In genomic region chrX:19344207-19344534, GRCh38 we compare ENCODE assay signal across 8 cellular contexts. TPM values are rescaled to one million over a fixed set of nuclear protein-coding genes. Genes with fewer than 3 reads are reported as not detected.
DNase-seq lines count a peak whose midpoint lies in the region; ATAC-seq and TF ChIP-seq lines count a peak whose summit lies in the region.

No MANE protein-coding gene starts in this region.

- H3K9me3 ChIP-seq in HUES6 (ENCODE audit: control insufficient read depth, insufficient read depth, low read depth, low read length) = no peaks in the 10 kb centered on the region; the same call in 1 of the 2 replicates

- peak overlapping the region; percentile 84 for H3K9ac ChIP-seq in HUES6 (ENCODE audit: low read length)

- peak in 1 of 2 donors; percentile 4 for ATAC-seq in activated T-cell treated with anti-CD3 and anti-CD28 coated beads, Interleukin-2, amount 50 U/mL, for 4 hours
- ATAC-seq in natural killer cell treated with Interleukin-12 subunit alpha and Interleukin-12 subunit beta and Interleukin-15 and Interleukin-18, amount 100 ng/mL, for 72 hours = peak; percentile 2 to 19
- ATAC-seq in HG02840 (IDR thresholded peaks at IDR 0.05; ENCODE audit: low FRiP score, unreplicated experiment) = no peak

- peak overlapping the region; percentile 22; the same call in 1 of the 2 replicates for H3K27ac ChIP-seq in HUES6 (ENCODE audit: low read depth, low read length)

- peak overlapping the region; percentile 81 for H3K4me3 ChIP-seq in HUES6 (ENCODE audit: low read depth, low read length)

- H3K27me3 Mint-ChIP-seq in activated T-cell treated with anti-CD3 and anti-CD28 coated beads, Interleukin-2, amount 50 U/mL, for 4 hours (ENCODE audit: low read depth) = no peaks in the 10 kb centered on the region
- H3K27me3 Mint-ChIP-seq in chondrocyte (ENCODE audit: low read depth) = no peaks in the 10 kb centered on the region
- H3K27me3 Mint-ChIP-seq in natural killer cell treated with Interleukin-12 subunit alpha and Interleukin-12 subunit beta and Interleukin-15 and Interleukin-18, amount 100 ng/mL, for 72 hours = peaks cover 0 to 8% of the 10 kb centered on the region in 2 donors

- H3K4me1 Mint-ChIP-seq in activated T-cell treated with anti-CD3 and anti-CD28 coated beads, Interleukin-2, amount 50 U/mL, for 4 hours (ENCODE audit: low read depth) = peaks cover 18% of the 10 kb centered on the region
- H3K4me1 Mint-ChIP-seq in chondrocyte (ENCODE audit: low read depth) = peaks cover 26% of the 10 kb centered on the region
- peaks cover 8 to 10% of the 10 kb centered on the region in 2 donors for H3K4me1 Mint-ChIP-seq in natural killer cell treated with Interleukin-12 subunit alpha and Interleukin-12 subunit beta and Interleukin-15 and Interleukin-18, amount 100 ng/mL, for 72 hours (ENCODE audit: low read depth in 2 of 2)

- no peak for DNase-seq in activated T-cell treated with anti-CD3 and anti-CD28 coated beads, Interleukin-2, amount 50 U/mL, for 4 hours
- no peak for DNase-seq in activated T-cell treated with anti-CD3 and anti-CD28 coated beads, Interleukin-2, amount 50 U/mL, for 1 hour
- DNase-seq in chondrocyte (ENCODE audit: low spot score) = no peak
- no peak for DNase-seq in natural killer cell treated with Interleukin-12 subunit alpha and Interleukin-12 subunit beta and Interleukin-15 and Interleukin-18, amount 100 ng/mL, for 72 hours (ENCODE audit: low spot score)
- no peak for DNase-seq in GM03348 (ENCODE audit: low spot score)
- DNase-seq in SW 1271 (lab: John Stamatoyannopoulos, UW) = no peak

- H3K36me3 Mint-ChIP-seq in activated T-cell treated with anti-CD3 and anti-CD28 coated beads, Interleukin-2, amount 50 U/mL, for 4 hours (ENCODE audit: insufficient read depth) = no peaks in the 10 kb centered on the region
- no peaks in the 10 kb centered on the region for H3K36me3 Mint-ChIP-seq in chondrocyte (ENCODE audit: low read depth)
- H3K36me3 Mint-ChIP-seq in natural killer cell treated with Interleukin-12 subunit alpha and Interleukin-12 subunit beta and Interleukin-15 and Interleukin-18, amount 100 ng/mL, for 72 hours = no peaks in the 10 kb centered on the region

- H3K27me3 ChIP-seq in HUES6 (ENCODE audit: control insufficient read depth, insufficient read depth, low read length) = no peaks in the 10 kb centered on the region

- peaks cover 9% of the 10 kb centered on the region for H3K36me3 ChIP-seq in HUES6 (ENCODE audit: control insufficient read depth, insufficient read depth, low read length)

- TF ChIP-seq CTCF in chondrocyte (IDR thresholded peaks at IDR 0.05) = no peak

- peak overlapping the region; percentile 63 for H3K27ac Mint-ChIP-seq in chondrocyte (ENCODE audit: unreplicated experiment)
- peak overlapping the region; percentile 50 to 53 for H3K27ac Mint-ChIP-seq in natural killer cell treated with Interleukin-12 subunit alpha and Interleukin-12 subunit beta and Interleukin-15 and Interleukin-18, amount 100 ng/mL, for 72 hours

- H3K4me3 Mint-ChIP-seq in activated T-cell treated with anti-CD3 and anti-CD28 coated beads, Interleukin-2, amount 50 U/mL, for 4 hours = peak overlapping the region; percentile 85
- peak overlapping the region; percentile 79 for H3K4me3 Mint-ChIP-seq in chondrocyte (ENCODE audit: unreplicated experiment)
- peak overlapping the region; percentile 86 for H3K4me3 Mint-ChIP-seq in natural killer cell treated with Interleukin-12 subunit alpha and Interleukin-12 subunit beta and Interleukin-15 and Interleukin-18, amount 100 ng/mL, for 72 hours

- peaks cover 12% of the 10 kb centered on the region; the same call in 1 of the 2 replicates for H3K4me1 ChIP-seq in HUES6 (ENCODE audit: control insufficient read depth, insufficient read depth, low read length)

- no peaks in the 10 kb centered on the region for H3K9me3 Mint-ChIP-seq in activated T-cell treated with anti-CD3 and anti-CD28 coated beads, Interleukin-2, amount 50 U/mL, for 4 hours
- peaks cover 6% of the 10 kb centered on the region for H3K9me3 Mint-ChIP-seq in chondrocyte (ENCODE audit: low read depth)
- H3K9me3 Mint-ChIP-seq in natural killer cell treated with Interleukin-12 subunit alpha and Interleukin-12 subunit beta and Interleukin-15 and Interleukin-18, amount 100 ng/mL, for 72 hours = no peaks in the 10 kb centered on the region

RNA-seq across cellular contexts. Expression of gene PDHA1, which starts 0.4 kb away (rescaled TPM):
- 100 to 1,000 TPM; 226 to 249 (median 237) TPM for total RNA-seq in activated T-cell treated with anti-CD3 and anti-CD28 coated beads, Interleukin-2, amount 50 U/mL, for 4 hours
- total RNA-seq in chondrocyte = 119 to 134 TPM (median 129 TPM) in 3 replicates
- 100 to 1,000 TPM; 141 to 201 TPM for total RNA-seq in natural killer cell treated with Interleukin-12 subunit alpha and Interleukin-12 subunit beta and Interleukin-15 and Interleukin-18, amount 100 ng/mL, for 72 hours
